ENCODE assay signal across 15 cellular contexts in the genomic region with DNA sequence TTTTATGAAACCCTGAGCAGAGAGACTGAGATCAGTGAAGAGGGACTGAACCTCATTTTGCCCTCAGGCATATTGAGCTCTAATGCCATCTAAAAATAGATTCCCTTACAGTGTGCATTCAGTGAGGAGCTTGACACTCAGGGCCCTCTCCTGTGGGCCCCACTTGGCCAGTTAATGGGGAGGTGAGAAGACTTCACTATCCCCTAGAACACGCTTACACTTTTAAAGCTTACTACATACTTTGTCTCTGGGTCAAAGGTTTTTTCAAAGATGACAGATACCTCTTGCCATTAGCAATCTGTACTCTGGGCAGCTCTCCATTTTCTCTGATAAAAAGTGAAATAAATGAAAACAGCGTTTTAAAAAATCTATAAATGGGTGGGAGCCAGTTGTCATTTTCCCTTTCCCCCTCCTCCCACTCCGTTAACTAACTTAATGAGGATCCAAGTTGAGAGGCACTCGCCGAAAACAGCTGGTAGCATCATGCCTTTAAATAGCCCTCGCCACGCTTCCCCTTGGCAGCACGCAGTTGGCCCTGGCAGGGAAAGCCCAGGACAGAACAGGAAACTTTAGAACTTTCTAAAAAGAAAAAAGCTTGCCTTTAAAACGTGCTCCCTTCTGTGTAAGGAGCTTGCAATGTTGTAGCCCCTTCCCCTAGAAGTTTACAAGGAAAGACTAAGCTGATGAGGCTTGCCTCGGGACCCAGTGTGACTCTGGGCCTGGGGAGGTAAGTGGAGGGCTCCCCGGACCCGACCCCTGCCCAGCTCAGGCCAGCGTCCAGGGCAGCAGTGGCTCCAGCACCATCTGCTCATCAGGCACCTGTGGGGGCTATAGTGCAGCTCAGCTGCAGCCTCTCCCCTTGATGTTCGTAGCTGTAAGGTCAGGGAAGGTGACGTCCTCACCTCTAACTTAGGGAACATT. TPM values are rescaled to one million over a fixed set of nuclear protein-coding genes. Genes with fewer than 3 reads are reported as not detected.
DNase-seq lines count a peak whose midpoint lies in the region; ATAC-seq and TF ChIP-seq lines count a peak whose summit lies in the region.
"Had no signal": no experiment of that assay in that cellular context is flagged by ENCODE, and none has a peak within 500 bp of the region (broad histone marks: within the 10 kb centered on the region; RNA-seq: fewer than 3 reads in every experiment).

No MANE protein-coding gene starts in this region.

- H3K9me3 Mint-ChIP-seq in activated CD8-positive, alpha-beta T cell treated with anti-CD3 and anti-CD28 coated beads, Interleukin-2, amount 10 ng/mL, durations not matched to agents 7 days and 5 days (ENCODE audit: insufficient read depth): no peaks in the 10 kb centered on the region
- H3K9me3 Mint-ChIP-seq: naive B cell, WTC11 had no signal

- H3K36me3 ChIP-seq in prostate gland: no peaks in the 10 kb centered on the region

- no peak for TF ChIP-seq CTCF in prostate gland (IDR thresholded peaks at IDR 0.05)

- peaks cover 8% of the 10 kb centered on the region for H3K36me3 Mint-ChIP-seq in activated CD8-positive, alpha-beta T cell treated with anti-CD3 and anti-CD28 coated beads, Interleukin-2, amount 10 ng/mL, durations not matched to agents 7 days and 5 days (ENCODE audit: low read depth)
- H3K36me3 Mint-ChIP-seq: WTC11 had no signal

- intact Hi-C loops in left ventricle myocardium superior (cut with micrococcal nuclease): no loop called here
- intact Hi-C loops in prostate gland (cut with DNase I): no loop called here

- ATAC-seq in SK-N-SH treated with all-trans-retinoic acid at 6 μM for 48 hours (peak; percentile 15), left ventricle myocardium superior (peak; percentile 85), HG02840 (IDR thresholded peaks at IDR 0.05; ENCODE audit: low FRiP score, unreplicated experiment) (no peak)
- ATAC-seq in activated CD8-positive, alpha-beta T cell treated with anti-CD3 and anti-CD28 coated beads, Interleukin-2, amount 10 ng/mL, durations not matched to agents 7 days and 5 days: no peak
- ATAC-seq: WTC11 had no signal

- no peak for TF ChIP-seq POLR2A in prostate gland (IDR thresholded peaks at IDR 0.05)

- no peaks in the 10 kb centered on the region for H3K9me3 ChIP-seq in prostate gland

- H3K27ac ChIP-seq in prostate gland: peak overlapping the region; percentile 15 to 43

- no peak overlapping the region for H3K27ac Mint-ChIP-seq in activated CD8-positive, alpha-beta T cell treated with anti-CD3 and anti-CD28 coated beads, Interleukin-2, amount 10 ng/mL, durations not matched to agents 7 days and 5 days
- H3K27ac Mint-ChIP-seq: activated naive CD4-positive, alpha-beta T cell treated with anti-CD3 and anti-CD28 coated beads, Interleukin-2, amount 10 ng/mL, durations not matched to agents 7 days and 5 days; WTC11 had no signal

- WGBS in prostate gland: 40% methylated on average over 15 of the region's 15 CpGs

- CTCF ChIA-PET in activated CD8-positive, alpha-beta T cell treated with anti-CD3 and anti-CD28 coated beads, Interleukin-2, amount 10 ng/mL, durations not matched to agents 7 days and 5 days (lab: Charles Lee): no interaction called here

- no peak overlapping the region for H3K4me3 Mint-ChIP-seq in activated CD8-positive, alpha-beta T cell treated with anti-CD3 and anti-CD28 coated beads, Interleukin-2, amount 10 ng/mL, durations not matched to agents 7 days and 5 days
- H3K4me3 Mint-ChIP-seq: activated naive CD4-positive, alpha-beta T cell treated with anti-CD3 and anti-CD28 coated beads, Interleukin-2, amount 10 ng/mL, durations not matched to agents 7 days and 5 days; naive B cell; WTC11 had no signal

- no peaks in the 10 kb centered on the region for H3K27me3 ChIP-seq in prostate gland (replicated peaks; ENCODE audit: insufficient read depth)

- POLR2A ChIA-PET in activated CD8-positive, alpha-beta T cell treated with anti-CD3 and anti-CD28 coated beads, Interleukin-2, amount 10 ng/mL, durations not matched to agents 7 days and 5 days (lab: Charles Lee): no interaction called here

- H3K4me1 Mint-ChIP-seq in activated CD8-positive, alpha-beta T cell treated with anti-CD3 and anti-CD28 coated beads, Interleukin-2, amount 10 ng/mL, durations not matched to agents 7 days and 5 days (ENCODE audit: low read depth): peaks cover 9% of the 10 kb centered on the region

- H3K4me1 ChIP-seq in prostate gland (replicated peaks): no peaks in the 10 kb centered on the region

- no peaks in the 10 kb centered on the region for H3K27me3 Mint-ChIP-seq in activated CD8-positive, alpha-beta T cell treated with anti-CD3 and anti-CD28 coated beads, Interleukin-2, amount 10 ng/mL, durations not matched to agents 7 days and 5 days (ENCODE audit: low read depth)
- H3K27me3 Mint-ChIP-seq: naive B cell had no signal

- peak; percentile 43 for DNase-seq in DMS 273 treated with DMSO at 0.1 percent for 48 hours (lab: John Stamatoyannopoulos, UW)
- peak; percentile 78 for DNase-seq in left ventricle myocardium superior
- no peak for DNase-seq in prostate gland (ENCODE audit: low spot score)
- no peak for DNase-seq in activated CD8-positive, alpha-beta T cell treated with anti-CD3 and anti-CD28 coated beads, Interleukin-2, amount 10 ng/mL, durations not matched to agents 7 days and 5 days
- DNase-seq in activated CD4-positive, alpha-beta T cell treated with anti-CD3 and anti-CD28 coated beads for 1 hour: no peak
- DNase-seq in hippocampal formation (lab: John Stamatoyannopoulos, UW): no peak
- DNase-seq: activated naive CD4-positive, alpha-beta T cell treated with anti-CD3 and anti-CD28 coated beads, Interleukin-2, amount 10 ng/mL, durations not matched to agents 7 days and 5 days; central memory CD4-positive, alpha-beta T cell; KBM-7; kidney glomerular epithelial cell; naive B cell had no signal

- no peak overlapping the region for H3K4me3 ChIP-seq in prostate gland
- H3K4me3 ChIP-seq: skin epidermis had no signal

TF ChIP-seq in SK-N-SH treated with all-trans-retinoic acid at 6 μM for 48 hours, 23 proteins besides CTCF, POLR2A, EP300 and RAD21:
- TF ChIP-seq TCF4 (CRISPR knock-in tag; IDR thresholded peaks at IDR 0.05; ENCODE audit: borderline replicate concordance) (no peak), ZNF8 (CRISPR knock-in tag; IDR thresholded peaks at IDR 0.05) (no peak), PPARA (CRISPR knock-in tag; IDR thresholded peaks at IDR 0.05; ENCODE audit: borderline replicate concordance) (no peak), CREB5 (CRISPR knock-in tag; IDR thresholded peaks at IDR 0.05; ENCODE audit: low read depth) (no peak), ZFP3 (CRISPR knock-in tag; IDR thresholded peaks at IDR 0.05) (no peak), RARB (CRISPR knock-in tag; IDR thresholded peaks at IDR 0.05) (no peak)
TF ChIP-seq in SK-N-SH treated with all-trans-retinoic acid at 6 μM for 48 hours: peak in this region for 0.

RNA-seq across cellular contexts. Expression of gene FOSL2, which starts 58.8 kb away (rescaled TPM):
- total RNA-seq in left ventricle myocardium superior (45.7 TPM), prostate gland (10 to 100 TPM; 57.4 to 94.2 TPM)
- total RNA-seq in activated CD8-positive, alpha-beta T cell treated with anti-CD3 and anti-CD28 coated beads, Interleukin-2, amount 10 ng/mL, durations not matched to agents 7 days and 5 days: 10 to 100 TPM; 37.3 to 40.9 TPM

Comparison
In these comparisons a context has a peak if more than half of its experiments do, and no peak if none do; other contexts are left out.
1. DNase-seq: peak in DMS 273 treated with DMSO at 0.1 percent for 48 hours (single experiment) and left ventricle myocardium superior (single experiment); none in prostate gland (single experiment), activated CD8-positive, alpha-beta T cell treated with anti-CD3 and anti-CD28 coated beads, Interleukin-2, amount 10 ng/mL, durations not matched to agents 7 days and 5 days (single experiment), activated CD4-positive, alpha-beta T cell treated with anti-CD3 and anti-CD28 coated beads for 1 hour (single experiment) and hippocampal formation (0 of 2).
2. ATAC-seq: peak in SK-N-SH treated with all-trans-retinoic acid at 6 μM for 48 hours (single experiment) and left ventricle myocardium superior (single experiment); none in activated CD8-positive, alpha-beta T cell treated with anti-CD3 and anti-CD28 coated beads, Interleukin-2, amount 10 ng/mL, durations not matched to agents 7 days and 5 days (single experiment) and HG02840 (single experiment).